28 cellular contexts compared by ENCODE assay signal in genomic region chr18:8536922-8537321, GRCh38.
"Had no signal": no experiment of that assay in that cellular context is flagged by ENCODE, and none has a peak within 500 bp of the region (broad histone marks: within the 10 kb centered on the region; RNA-seq: fewer than 3 reads in every experiment).

No MANE protein-coding gene starts in this region.

- FAIRE-seq: kidney, small intestine had no signal

- H3K4me1 Mint-ChIP-seq: activated B cell treated with CpG ODN at 0.5 μM for 24 hours; activated naive CD4-positive, alpha-beta T cell treated with anti-CD3 and anti-CD28 coated beads, Interleukin-2, amount 50 U/mL, for 24 hours; activated naive CD8-positive, alpha-beta T cell treated with anti-CD3 and anti-CD28 coated beads, Interleukin-2, amount 50 U/mL, for 24 hours; activated T-helper 17 cell treated with anti-CD3 and anti-CD28 coated beads, Interleukin-2, amount 50 U/mL, for 72 hours; immature natural killer cell; memory B cell; natural killer cell; stimulated activated memory B cell treated with anti-CD40 and anti-IgM and Interleukin-4, amounts not matched to agents 10 μg/mL and 1 μg/mL and 100 μg/mL, for 72 hours had no signal

- H3K4me1 ChIP-seq: breast epithelium, esophagus muscularis mucosa, foreskin keratinocyte, heart left ventricle, sigmoid colon, suprapubic skin, tibial artery had no signal

- DNase-seq: activated B cell treated with CpG ODN at 0.5 μM for 24 hours; activated CD4-positive, alpha-beta T cell treated with anti-CD3 and anti-CD28 coated beads, Interleukin-2, amount 50 U/mL, for 1 hour; activated CD8-positive, alpha-beta T cell treated with anti-CD3 and anti-CD28 coated beads for 36 hours; activated naive CD8-positive, alpha-beta T cell treated with anti-CD3 and anti-CD28 coated beads, Interleukin-2, amount 50 U/mL, for 24 hours; activated T-cell treated with anti-CD3 and anti-CD28 coated beads, Interleukin-2, amount 50 U/mL, for 4 hours; central memory CD4-positive, alpha-beta T cell; effector CD4-positive, alpha-beta T cell; foreskin keratinocyte; heart left ventricle; immature natural killer cell; kidney; left colon; midbrain; natural killer cell; retina; sigmoid colon; small intestine; stimulated activated CD4-positive, alpha-beta T cell treated with anti-CD3 and anti-CD28 coated beads, Interleukin-4, amount 100 ng/mL, for 24 hours; tibial artery had no signal

- H3K27me3 ChIP-seq: breast epithelium, esophagus muscularis mucosa, heart left ventricle, sigmoid colon, suprapubic skin, tibial artery had no signal

- H3K36me3 Mint-ChIP-seq: memory B cell had no signal

- H3K36me3 ChIP-seq: breast epithelium, esophagus muscularis mucosa, heart left ventricle, sigmoid colon, suprapubic skin, tibial artery had no signal

- H3K27me3 Mint-ChIP-seq: activated CD8-positive, alpha-beta T cell treated with anti-CD3 and anti-CD28 coated beads for 36 hours; memory B cell had no signal

- H3K27ac Mint-ChIP-seq: activated B cell treated with CpG ODN at 0.5 μM for 24 hours; activated CD8-positive, alpha-beta T cell treated with anti-CD3 and anti-CD28 coated beads for 36 hours; activated naive CD4-positive, alpha-beta T cell treated with anti-CD3 and anti-CD28 coated beads, Interleukin-2, amount 50 U/mL, for 24 hours; activated naive CD8-positive, alpha-beta T cell treated with anti-CD3 and anti-CD28 coated beads, Interleukin-2, amount 50 U/mL, for 24 hours; activated T-helper 17 cell treated with anti-CD3 and anti-CD28 coated beads, Interleukin-2, amount 50 U/mL, for 72 hours; dendritic cell treated with granulocyte-macrophage colony-stimulating factor and Interleukin-4, amounts not matched to agents 40 ng/mL and 50 ng/mL, for 4 days; immature natural killer cell; memory B cell; natural killer cell; stimulated activated memory B cell treated with anti-CD40 and anti-IgM and Interleukin-4, amounts not matched to agents 10 μg/mL and 1 μg/mL and 100 μg/mL, for 72 hours; T-helper 2 cell treated with Interferon-gamma antibody and Interleukin-4, amounts not matched to agents 5 μg/mL and 100 μg/mL, for 36 hours had no signal

- H3K4me3 Mint-ChIP-seq: activated B cell treated with CpG ODN at 0.5 μM for 24 hours; activated CD8-positive, alpha-beta T cell treated with anti-CD3 and anti-CD28 coated beads for 36 hours; activated naive CD4-positive, alpha-beta T cell treated with anti-CD3 and anti-CD28 coated beads, Interleukin-2, amount 50 U/mL, for 24 hours; activated naive CD8-positive, alpha-beta T cell treated with anti-CD3 and anti-CD28 coated beads, Interleukin-2, amount 50 U/mL, for 24 hours; activated T-cell treated with anti-CD3 and anti-CD28 coated beads, Interleukin-2, amount 50 U/mL, for 4 hours; activated T-helper 17 cell treated with anti-CD3 and anti-CD28 coated beads, Interleukin-2, amount 50 U/mL, for 72 hours; dendritic cell treated with granulocyte-macrophage colony-stimulating factor and Interleukin-4, amounts not matched to agents 40 ng/mL and 50 ng/mL, for 4 days; immature natural killer cell; memory B cell; natural killer cell; stimulated activated memory B cell treated with anti-CD40 and anti-IgM and Interleukin-4, amounts not matched to agents 10 μg/mL and 1 μg/mL and 100 μg/mL, for 72 hours; T-helper 2 cell treated with Interferon-gamma antibody and Interleukin-4, amounts not matched to agents 5 μg/mL and 100 μg/mL, for 36 hours had no signal

- ATAC-seq: activated CD8-positive, alpha-beta T cell treated with anti-CD3 and anti-CD28 coated beads for 36 hours; activated naive CD8-positive, alpha-beta T cell treated with anti-CD3 and anti-CD28 coated beads, Interleukin-2, amount 50 U/mL, for 24 hours; activated T-cell treated with anti-CD3 and anti-CD28 coated beads, Interleukin-2, amount 50 U/mL, for 4 hours; activated T-helper 17 cell treated with anti-CD3 and anti-CD28 coated beads, Interleukin-2, amount 50 U/mL, for 72 hours; heart left ventricle; left colon; stimulated activated memory B cell treated with anti-CD40 and anti-IgM and Interleukin-4, amounts not matched to agents 10 μg/mL and 1 μg/mL and 100 μg/mL, for 72 hours had no signal

- H3K27ac ChIP-seq: breast epithelium, esophagus muscularis mucosa, foreskin keratinocyte, heart left ventricle, sigmoid colon, suprapubic skin, tibial artery had no signal

- H3K4me3 ChIP-seq: breast epithelium, esophagus muscularis mucosa, heart left ventricle, sigmoid colon, suprapubic skin, tibial artery had no signal
